ENCODE assay signal across 8 cellular contexts in the genomic region with DNA sequence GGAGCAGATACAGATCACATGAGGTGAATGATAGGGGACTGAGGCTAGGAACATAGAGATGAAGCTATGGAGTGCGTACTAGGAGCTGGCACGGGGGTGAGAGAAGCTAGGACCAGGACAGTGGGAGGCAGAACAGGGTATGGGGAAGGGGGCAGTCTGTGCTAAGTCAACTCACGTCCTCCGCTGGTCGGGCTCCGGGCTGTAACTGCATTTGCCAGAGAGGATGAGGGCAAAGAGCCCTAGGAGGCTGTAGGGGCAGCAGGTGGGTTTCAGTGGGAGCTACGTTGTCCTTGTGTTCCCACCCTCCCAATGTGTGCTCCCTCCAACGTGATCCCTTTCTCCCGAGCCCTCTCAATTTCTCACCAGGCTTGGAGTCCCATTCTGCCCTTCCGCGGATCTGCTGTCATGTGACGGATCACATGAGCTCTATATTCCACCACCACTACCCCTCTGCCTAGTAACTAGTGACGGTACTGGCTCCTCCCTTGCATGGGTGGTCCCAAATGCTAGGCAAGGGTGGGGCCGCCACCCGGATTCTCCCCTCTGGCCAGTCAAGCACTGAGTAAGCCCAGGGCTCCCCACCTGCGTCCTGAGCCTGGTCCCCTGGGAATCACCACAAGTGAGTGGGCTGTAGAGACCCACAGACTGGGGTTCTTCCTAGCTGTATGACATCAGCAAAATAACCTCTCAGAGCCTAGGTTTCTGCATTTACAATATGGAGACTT. TPM values are rescaled to one million over a fixed set of nuclear protein-coding genes. Genes with fewer than 3 reads are reported as not detected.
DNase-seq lines count a peak whose midpoint lies in the region; ATAC-seq and TF ChIP-seq lines count a peak whose summit lies in the region.

A gene (minus strand): TSS at position 402 of the 725 bp plus-strand sequence. CDS start 22 bp downstream, at position 380.

- intact Hi-C loops in T-helper 2 cell treated with Interferon-gamma antibody and Interleukin-4, amounts not matched to agents 100 ng/mL and 5 ng/mL, for 36 hours (cut with micrococcal nuclease): loop anchor here (1.0 to 2.0 kb wide), 3 partner anchors 15 to 64 kb away; a partner anchor contains a TSS
- intact Hi-C loops in ascending aorta (cut with DNase I) (loop anchor here (1.0 kb wide), 1 partner anchor 64 kb away; a partner anchor contains a TSS), right cardiac atrium (cut with DNase I) (no loop called here), vagina (cut with DNase I) (no loop called here)

- no peaks in the 10 kb centered on the region for H3K27me3 ChIP-seq in ascending aorta
- no peaks in the 10 kb centered on the region for H3K27me3 ChIP-seq in right cardiac atrium (ENCODE audit: control insufficient read depth, insufficient read depth)
- H3K27me3 ChIP-seq in vagina: no peaks in the 10 kb centered on the region

- TF ChIP-seq POLR2A in GM18505 (IDR thresholded peaks at IDR 0.05; ENCODE audit: borderline replicate concordance, extremely low read depth, insufficient read depth, insufficient read length) (peak; percentile 86), vagina (IDR thresholded peaks at IDR 0.05) (peak; percentile 44 to 79)

- H3K9me3 ChIP-seq in ascending aorta (no peaks in the 10 kb centered on the region), right cardiac atrium (ENCODE audit: control insufficient read depth, low read length) (no peaks in the 10 kb centered on the region), vagina (no peaks in the 10 kb centered on the region)

- no peak for TF ChIP-seq CTCF in ascending aorta (IDR thresholded peaks at IDR 0.05)
- peak in 1 of 3 experiments; percentile 12 for TF ChIP-seq CTCF in vagina (IDR thresholded peaks at IDR 0.05)

- peak; percentile 97 for ATAC-seq in GM18505 (IDR thresholded peaks at IDR 0.05; ENCODE audit: unreplicated experiment)
- ATAC-seq in HG02970 (IDR thresholded peaks at IDR 0.05; ENCODE audit: low FRiP score, unreplicated experiment): peak; percentile 95
- ATAC-seq in right cardiac atrium: peak; percentile 96 to 97

- H3K4me3 ChIP-seq in ascending aorta (peak within 1 kb of the TSS; percentile 69 to 76), right cardiac atrium (ENCODE audit: low read length) (peak within 1 kb of the TSS; percentile 79), vagina (peak within 1 kb of the TSS; percentile 74 to 90)

- peak; percentile 85 for DNase-seq in NCI-H187 treated with DMSO at 0.1 percent for 48 hours (lab: John Stamatoyannopoulos, UW)
- DNase-seq in ascending aorta (ENCODE audit: low spot score in 2 of 2): peak; percentile 92 to 99
- peak; percentile 92 to 96 (median 94) for DNase-seq in right cardiac atrium
- peak; percentile 98 for DNase-seq in putamen (ENCODE audit: low spot score)
- DNase-seq in vagina (ENCODE audit: extremely low spot score in 2 of 2): peak in 1 of 2 donors; percentile 98

- H3K27ac ChIP-seq in ascending aorta: peak within 1 kb of the TSS; percentile 81 to 82
- H3K27ac ChIP-seq in right cardiac atrium (ENCODE audit: low read length): peak within 1 kb of the TSS; percentile 84
- H3K27ac ChIP-seq in vagina: peak within 1 kb of the TSS; percentile 99

- WGBS in right cardiac atrium: under 1% methylated on average over 16 of the region's 16 CpGs

- H3K36me3 ChIP-seq in ascending aorta (peaks cover 14 to 30% of the 10 kb centered on the region in 2 donors), vagina (peaks cover 0 to 6% of the 10 kb centered on the region in 2 donors)

- peaks cover 3 to 17% of the 10 kb centered on the region in 2 donors for H3K4me1 ChIP-seq in ascending aorta
- H3K4me1 ChIP-seq in right cardiac atrium (ENCODE audit: control insufficient read depth, insufficient read depth, low read length): peaks cover 2% of the 10 kb centered on the region
- peaks cover 17% of the 10 kb centered on the region for H3K4me1 ChIP-seq in vagina

RNA-seq across cellular contexts. Expression of the gene that starts here (rescaled TPM):
- total RNA-seq in T-helper 2 cell treated with Interferon-gamma antibody and Interleukin-4, amounts not matched to agents 100 ng/mL and 5 ng/mL, for 36 hours: 63.3 and 64.4 TPM in 2 replicates
- total RNA-seq in ascending aorta: 96.7 TPM
- total RNA-seq in right cardiac atrium: 10 to 100 TPM; 56.7 to 98.3 (median 78.2) TPM
- 52.6 TPM for polyA plus RNA-seq in right cardiac atrium
- 77.3 TPM for total RNA-seq in vagina

Comparison
In these comparisons a context has a peak if more than half of its experiments do, and no peak if none do; other contexts are left out.
1. intact Hi-C loops: an anchor here in T-helper 2 cell treated with Interferon-gamma antibody and Interleukin-4, amounts not matched to agents 100 ng/mL and 5 ng/mL, for 36 hours (1.0 to 2.0 kb wide) and ascending aorta (1.0 kb wide); none called in right cardiac atrium and vagina.